Comparison of ENCODE assay signal across 14 cellular contexts in genomic region chr2:60066096-60066839, GRCh38.
DNase-seq lines count a peak whose midpoint lies in the region; ATAC-seq, FAIRE-seq and TF ChIP-seq lines count a peak whose summit lies in the region.
"Had no signal": no experiment of that assay in that cellular context is flagged by ENCODE, and none has a peak within 500 bp of the region (broad histone marks: within the 10 kb centered on the region; RNA-seq: fewer than 3 reads in every experiment).

No MANE protein-coding gene starts in this region.

- H3K36me3 ChIP-seq in HepG2 (replicated peaks in 1 of 2; ENCODE audit: control insufficient read depth in 1 of 2, insufficient read depth in 2 of 2, low read length in 2 of 2) (no peaks in the 10 kb centered on the region), right lobe of liver (no peaks in the 10 kb centered on the region), K562 (ENCODE audit: control insufficient read depth, insufficient read depth, low read length) (no peaks in the 10 kb centered on the region), mesodermal cell (ENCODE audit: control insufficient read depth, insufficient read depth, low read length) (no peaks in the 10 kb centered on the region), tibial artery (no peaks in the 10 kb centered on the region)
- H3K36me3 ChIP-seq: BLaER1 treated with 17β-estradiol and CSF1 and Interleukin-3, amounts not matched to agents 10 nM and 100 nM; HAP-1 had no signal

- TF ChIP-seq POLR2A in HepG2 (IDR thresholded peaks at IDR 0.05; ENCODE audit: insufficient read depth in 1 of 2, low read depth in 2 of 2, low read length in 2 of 2) = no peak
- TF ChIP-seq POLR2A in right lobe of liver (IDR thresholded peaks at IDR 0.05) = no peak
- TF ChIP-seq POLR2A in K562 (conservative IDR thresholded peaks at IDR 0.05) = no peak

- FAIRE-seq in HepG2 (lab: Jason Lieb, UNC) (no peak), K562 (lab: Jason Lieb, UNC) (no peak)

- H3K27ac ChIP-seq in HepG2 (ENCODE audit: extremely low read length, insufficient read depth, low read length) (no peak overlapping the region), right lobe of liver (no peak overlapping the region), K562 (ENCODE audit: extremely low read depth, low read depth, low read length) (no peak overlapping the region), mesodermal cell (ENCODE audit: low read depth, low read length, severe bottlenecking) (peak overlapping the region; percentile 44), tibial artery (no peak overlapping the region)
- H3K27ac ChIP-seq: BLaER1 treated with 17β-estradiol and CSF1 and Interleukin-3, amounts not matched to agents 10 nM and 100 nM had no signal

- H3K9ac ChIP-seq in HepG2 (ENCODE audit: insufficient read depth, low read depth, low read length) (no peak overlapping the region), K562 (ENCODE audit: insufficient read depth in 1 of 2, low read depth in 2 of 2, low read length in 2 of 2) (no peak overlapping the region)
- H3K9ac ChIP-seq: BLaER1 treated with 17β-estradiol and CSF1 and Interleukin-3, amounts not matched to agents 10 nM and 100 nM had no signal

- H3K79me2 ChIP-seq in HepG2 (ENCODE audit: insufficient read depth, low read length) (no peaks in the 10 kb centered on the region), K562 (ENCODE audit: control insufficient read depth, insufficient read depth, low read length) (no peaks in the 10 kb centered on the region)

- DNase-seq in HepG2 (ENCODE audit: low spot score) = no peak
- no peak for DNase-seq in right lobe of liver
- DNase-seq in K562 (ENCODE audit: extremely low read depth in 1 of 4, low spot score in 3 of 4) = no peak
- DNase-seq in NCI-H1092 treated with DMSO at 0.1 percent for 48 hours (lab: John Stamatoyannopoulos, UW) = no peak
- no peak for DNase-seq in tibial artery
- DNase-seq: ACHN; CD4-positive, CD25-positive, alpha-beta regulatory T cell; DMS53; GOT3; HFFc6 had no signal

- POLR2A ChIA-PET in HepG2 (lab: Yijun Ruan, JAX) = no interaction called here
- POLR2A ChIA-PET in K562 (lab: Yijun Ruan, JAX) = no interaction called here

- no peak overlapping the region for H2AFZ ChIP-seq in HepG2 (ENCODE audit: low read length)
- H2AFZ ChIP-seq in K562 (ENCODE audit: low read depth, low read length) = no peak overlapping the region

- TF ChIP-seq EP300 in HepG2 (IDR thresholded peaks at IDR 0.05; ENCODE audit: low read depth in 2 of 2, low read length in 2 of 2) (no peak), HepG2 (CRISPR knock-in tag; IDR thresholded peaks at IDR 0.05; ENCODE audit: borderline replicate concordance) (no peak), K562 (IDR thresholded peaks at IDR 0.05; ENCODE audit: low read length) (no peak)

- H4K20me1 ChIP-seq in HepG2 (ENCODE audit: insufficient read depth, low read length) (no peaks in the 10 kb centered on the region), K562 (replicated peaks; ENCODE audit: control insufficient read depth, insufficient read depth, low read length) (no peaks in the 10 kb centered on the region)
- H4K20me1 ChIP-seq: BLaER1 treated with 17β-estradiol and CSF1 and Interleukin-3, amounts not matched to agents 10 nM and 100 nM had no signal

- H3K4me2 ChIP-seq in HepG2 (ENCODE audit: low read depth, low read length) (no peak overlapping the region), K562 (ENCODE audit: insufficient read depth, low read length) (no peak overlapping the region)
- H3K4me2 ChIP-seq: BLaER1 treated with 17β-estradiol and CSF1 and Interleukin-3, amounts not matched to agents 10 nM and 100 nM had no signal

- BruUV-seq in HepG2 (replicated peaks; lab: Mats Ljungman, UMichigan) (no TSS peak), K562 (replicated peaks; lab: Mats Ljungman, UMichigan) (no TSS peak)

- TF ChIP-seq RAD21 in HepG2 (CRISPR knock-in tag; IDR thresholded peaks at IDR 0.05) = no peak
- no peak for TF ChIP-seq RAD21 in K562 (CRISPR knock-in tag; conservative IDR thresholded peaks at IDR 0.05 in 1 of 2, IDR thresholded peaks at IDR 0.05 in 1 of 2)

- H3K4me3 ChIP-seq in HepG2 (replicated peaks in 1 of 3; ENCODE audit: insufficient read depth in 1 of 3, low read depth in 2 of 3, low read length in 3 of 3) (no peak overlapping the region), right lobe of liver (no peak overlapping the region), K562 (no peak overlapping the region), mesodermal cell (ENCODE audit: extremely low read depth, insufficient read depth, low read length, poor library complexity, severe bottlenecking) (no peak overlapping the region), tibial artery (no peak overlapping the region)
- H3K4me3 ChIP-seq: BLaER1 treated with 17β-estradiol and CSF1 and Interleukin-3, amounts not matched to agents 10 nM and 100 nM; HAP-1 had no signal

- no peaks in the 10 kb centered on the region for H3K4me1 ChIP-seq in HepG2 (ENCODE audit: insufficient read depth, low read length)
- no peaks in the 10 kb centered on the region for H3K4me1 ChIP-seq in right lobe of liver
- H3K4me1 ChIP-seq in K562 (replicated peaks in 1 of 2; ENCODE audit: control insufficient read depth in 2 of 2, insufficient read depth in 2 of 2, low read length in 2 of 2) = no peaks in the 10 kb centered on the region
- H3K4me1 ChIP-seq in mesodermal cell (ENCODE audit: control insufficient read depth, insufficient read depth, low read length, poor library complexity, severe bottlenecking) = peaks cover 22% of the 10 kb centered on the region
- no peaks in the 10 kb centered on the region for H3K4me1 ChIP-seq in tibial artery
- H3K4me1 ChIP-seq: BLaER1 treated with 17β-estradiol and CSF1 and Interleukin-3, amounts not matched to agents 10 nM and 100 nM; HAP-1 had no signal

- H3K27me3 ChIP-seq in HepG2 (ENCODE audit: control insufficient read depth in 1 of 2, insufficient read depth in 2 of 2, low read length in 2 of 2) (peaks cover 0 to 20% of the 10 kb centered on the region in 2 experiments; a peak in 3 of 5 replicates), right lobe of liver (no peaks in the 10 kb centered on the region), K562 (ENCODE audit: control insufficient read depth in 2 of 2, insufficient read depth in 2 of 2, low read length in 2 of 2) (no peaks in the 10 kb centered on the region; a peak in 1 of 5 replicates), tibial artery (no peaks in the 10 kb centered on the region)
- H3K27me3 ChIP-seq: BLaER1 treated with 17β-estradiol and CSF1 and Interleukin-3, amounts not matched to agents 10 nM and 100 nM had no signal

- TF ChIP-seq CTCF in HepG2 (CRISPR knock-in tag; IDR thresholded peaks at IDR 0.05) (no peak), right lobe of liver (IDR thresholded peaks at IDR 0.05) (no peak), K562 (IDR thresholded peaks at IDR 0.05 in 2 of 3, conservative IDR thresholded peaks at IDR 0.05 in 1 of 3; ENCODE audit: insufficient read depth in 2 of 3, low read depth in 1 of 3, low read length in 3 of 3) (no peak), tibial artery (IDR thresholded peaks at IDR 0.05) (no peak)

- no peaks in the 10 kb centered on the region for H3K9me1 ChIP-seq in K562 (ENCODE audit: control insufficient read depth, insufficient read depth, low read length)

- ATAC-seq in HepG2 (no peak), right lobe of liver (no peak), K562 (no peak), GM18517 (IDR thresholded peaks at IDR 0.05; ENCODE audit: unreplicated experiment) (no peak)

- CTCF ChIA-PET in HepG2 (lab: Yijun Ruan, JAX; ENCODE audit: low intra/inter-chr PET ratio, low total read pairs) (no interaction called here), K562 (lab: Yijun Ruan, JAX; ENCODE audit: low intra/inter-chr PET ratio) (no interaction called here)

- in situ Hi-C loops in HepG2 (cut with HindIII; ENCODE audit: extremely low pct_ligation_motif_present, low pct_unique_long_range_greater_than_20kb) (no loop called here), K562 (cut with MboI) (no loop called here)

- WGBS in HepG2 (ENCODE audit: low lambda C conversion rate) = 49% methylated on average over 6 of the region's 6 CpGs
- WGBS in right lobe of liver (ENCODE audit: insufficient coverage, low coverage, low lambda C conversion rate, missing lambda C conversion rate) = 84% methylated on average over 4 of the region's 6 CpGs
- WGBS in K562 (ENCODE audit: insufficient coverage, low coverage, missing lambda C conversion rate) = 1% methylated on average over 6 of the region's 6 CpGs
- 92 to 96% methylated on average over 3 to 6 of the region's 6 CpGs for WGBS in mesodermal cell (ENCODE audit: insufficient coverage in 2 of 2), 2 experiments

- H3K9me3 ChIP-seq in HepG2 (ENCODE audit: low read length) (no peaks in the 10 kb centered on the region), right lobe of liver (no peaks in the 10 kb centered on the region), K562 (replicated peaks; ENCODE audit: control insufficient read depth, insufficient read depth, low read depth, low read length) (no peaks in the 10 kb centered on the region), mesodermal cell (ENCODE audit: control insufficient read depth, low read length) (no peaks in the 10 kb centered on the region), tibial artery (no peaks in the 10 kb centered on the region)
- H3K9me3 ChIP-seq: BLaER1 treated with 17β-estradiol and CSF1 and Interleukin-3, amounts not matched to agents 10 nM and 100 nM; HAP-1 had no signal

- intact Hi-C loops in HepG2 (cut with micrococcal nuclease; ENCODE audit: unreplicated experiment) = no loop called here
- intact Hi-C loops in right lobe of liver (cut with DNase I) = no loop called here
- intact Hi-C loops in K562 (cut with micrococcal nuclease) = no loop called here
- intact Hi-C loops in tibial artery (cut with DNase I; ENCODE audit: low total_unique reads) = no loop called here

TF ChIP-seq in HepG2, 621 proteins besides CTCF, POLR2A, EP300 and RAD21:
- no peak for TF ChIP-seq CEBPB (IDR thresholded peaks at IDR 0.05; ENCODE audit: borderline replicate concordance, low read depth, low read length)
- TF ChIP-seq ZNF768 (CRISPR knock-in tag; IDR thresholded peaks at IDR 0.05) = peak; percentile 12; the same call in 1 of the 2 replicates

TF ChIP-seq in K562, 482 proteins besides CTCF, POLR2A, EP300 and RAD21 (continues in another document):
- TF ChIP-seq OTX1 (CRISPR knock-in tag; IDR thresholded peaks at IDR 0.05) (no peak), GTF2E2 (tag; IDR thresholded peaks at IDR 0.05) (no peak), RBM25 (IDR thresholded peaks at IDR 0.05; ENCODE audit: low read depth, low read length, severe bottlenecking) (peak; percentile 96)

Comparison
In these comparisons a context has a peak if more than half of its experiments do, and no peak if none do; other contexts are left out.
1. Of the 241 proteins assayed by ChIP-seq in both HepG2 and K562: peak only in HepG2: none; only in K562: ZFP36; in both: none; in neither: 240.